15 cellular contexts compared by ENCODE assay signal in genomic region chr4:47744843-47745382, GRCh38.
DNase-seq lines count a peak whose midpoint lies in the region; ATAC-seq and TF ChIP-seq lines count a peak whose summit lies in the region.
"Had no signal": no experiment of that assay in that cellular context is flagged by ENCODE, and none has a peak within 500 bp of the region (broad histone marks: within the 10 kb centered on the region; RNA-seq: fewer than 3 reads in every experiment).

No MANE protein-coding gene starts in this region.

- no peak for TF ChIP-seq CTCF in HFFc6 (IDR thresholded peaks at IDR 0.05)
- no peak for TF ChIP-seq CTCF in parathyroid adenoma (IDR thresholded peaks at IDR 0.05)

- peaks cover 5% of the 10 kb centered on the region; the same call in 1 of the 2 replicates for H3K27me3 Mint-ChIP-seq in HFFc6 (ENCODE audit: insufficient read depth)
- H3K27me3 Mint-ChIP-seq: IgD-negative memory B cell had no signal

- no peaks in the 10 kb centered on the region for H3K4me1 ChIP-seq in parathyroid adenoma

- no peaks in the 10 kb centered on the region; the same call in 1 of the 2 replicates for H3K36me3 Mint-ChIP-seq in HFFc6 (ENCODE audit: low read depth)
- H3K36me3 Mint-ChIP-seq: CD4-positive, CD25-positive, alpha-beta regulatory T cell; IgD-negative memory B cell had no signal

- no peaks in the 10 kb centered on the region for H3K36me3 ChIP-seq in parathyroid adenoma (ENCODE audit: control insufficient read depth, insufficient read depth, low read length)
- H3K36me3 ChIP-seq: BLaER1 treated with 17β-estradiol and CSF1 and Interleukin-3, amounts not matched to agents 10 nM and 100 nM had no signal

- H3K4me3 Mint-ChIP-seq in HFFc6: peak overlapping the region; percentile 82; the same call in 1 of the 2 replicates
- H3K4me3 Mint-ChIP-seq: CD4-positive, CD25-positive, alpha-beta regulatory T cell; H9; IgD-negative memory B cell had no signal

- H3K4me3 ChIP-seq in parathyroid adenoma (ENCODE audit: low read depth, low read length): peak overlapping the region; percentile 43
- H3K4me3 ChIP-seq: BLaER1 treated with 17β-estradiol and CSF1 and Interleukin-3, amounts not matched to agents 10 nM and 100 nM had no signal

- H2AFZ ChIP-seq in parathyroid adenoma: no peak overlapping the region

- peaks cover 22% of the 10 kb centered on the region; the same call in 1 of the 2 replicates for H3K4me1 Mint-ChIP-seq in HFFc6 (ENCODE audit: low read depth)
- H3K4me1 Mint-ChIP-seq: IgD-negative memory B cell had no signal

- no peaks in the 10 kb centered on the region for H3K27me3 ChIP-seq in parathyroid adenoma (ENCODE audit: control insufficient read depth, insufficient read depth, low read length)
- H3K27me3 ChIP-seq: BLaER1 treated with 17β-estradiol and CSF1 and Interleukin-3, amounts not matched to agents 10 nM and 100 nM had no signal

- H3K27ac ChIP-seq in parathyroid adenoma: no peak overlapping the region
- H3K27ac ChIP-seq: 22Rv1; BLaER1 treated with 17β-estradiol and CSF1 and Interleukin-3, amounts not matched to agents 10 nM and 100 nM had no signal

- peak; percentile 45 for ATAC-seq in Right ventricle myocardium superior (ENCODE audit: poor library complexity)
- ATAC-seq in Right ventricle myocardium inferior: no peak
- no peak; the same call in 2 of the 3 replicates for ATAC-seq in SK-N-SH treated with all-trans-retinoic acid at 6 μM for 48 hours
- ATAC-seq in GM21390 (IDR thresholded peaks at IDR 0.05; ENCODE audit: unreplicated experiment): no peak
- no peak for ATAC-seq in GM21529 (IDR thresholded peaks at IDR 0.05; ENCODE audit: unreplicated experiment)

- intact Hi-C loops in Right ventricle myocardium superior (cut with DNase I): no loop called here
- intact Hi-C loops in Right ventricle myocardium inferior (cut with DNase I): loop anchor here (5.0 kb wide), 1 partner anchor 38 kb away; no protein-coding TSS in a partner anchor

- H3K4me2 ChIP-seq in parathyroid adenoma (ENCODE audit: low read length): peak overlapping the region; percentile 41
- H3K4me2 ChIP-seq: BLaER1 treated with 17β-estradiol and CSF1 and Interleukin-3, amounts not matched to agents 10 nM and 100 nM had no signal

- DNase-seq in Right ventricle myocardium superior: no peak
- no peak for DNase-seq in Right ventricle myocardium inferior (ENCODE audit: missing footprints)
- DNase-seq in HFFc6: no peak
- DNase-seq in NCI-H82 (lab: John Stamatoyannopoulos, UW): no peak
- DNase-seq: AML-193; CD4-positive, CD25-positive, alpha-beta regulatory T cell; GOT3; H9 had no signal

- H3K9ac ChIP-seq in parathyroid adenoma: no peak overlapping the region
- H3K9ac ChIP-seq: BLaER1 treated with 17β-estradiol and CSF1 and Interleukin-3, amounts not matched to agents 10 nM and 100 nM had no signal

- no peaks in the 10 kb centered on the region for H3K79me2 ChIP-seq in parathyroid adenoma

- H3K9me3 ChIP-seq in parathyroid adenoma (ENCODE audit: control insufficient read depth, low read length): no peaks in the 10 kb centered on the region

- H3K27ac Mint-ChIP-seq in HFFc6: no peak overlapping the region
- H3K27ac Mint-ChIP-seq: H9, IgD-negative memory B cell had no signal

- H3K9me3 Mint-ChIP-seq in HFFc6: peaks cover 9% of the 10 kb centered on the region

TF ChIP-seq in SK-N-SH treated with all-trans-retinoic acid at 6 μM for 48 hours, 23 proteins besides CTCF, POLR2A, EP300 and RAD21:
- TF ChIP-seq PATZ1 (CRISPR knock-in tag; IDR thresholded peaks at IDR 0.05; ENCODE audit: borderline replicate concordance): no peak
- TF ChIP-seq ISL1 (CRISPR knock-in tag; IDR thresholded peaks at IDR 0.05): peak; percentile 61
- TF ChIP-seq TSHZ2 (CRISPR knock-in tag; IDR thresholded peaks at IDR 0.05): 0 out of 2 replicates have a peak, but pooled peaks have one; percentile 22
TF ChIP-seq in SK-N-SH treated with all-trans-retinoic acid at 6 μM for 48 hours: peak in this region for 2.
